26 cellular contexts compared by ENCODE assay signal in the genomic region with DNA sequence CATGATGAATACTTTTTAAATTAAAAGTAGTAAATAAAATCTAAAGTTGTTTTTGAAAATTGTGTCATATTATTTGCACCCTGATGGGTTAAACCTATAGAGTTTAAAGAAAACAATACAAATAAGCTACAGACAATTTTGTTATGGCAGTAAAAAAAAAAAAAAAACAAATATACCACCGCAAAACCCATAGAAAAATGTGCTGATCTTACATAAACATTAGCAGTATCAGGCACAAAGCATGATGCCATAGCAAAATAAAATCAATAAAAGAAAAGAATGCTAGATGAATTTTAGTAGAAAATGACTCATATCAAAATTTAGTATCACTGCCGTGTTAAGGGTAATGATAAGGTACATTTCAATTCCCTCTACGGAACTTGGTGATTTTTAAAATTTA.
"Had no signal": no experiment of that assay in that cellular context is flagged by ENCODE, and none has a peak within 500 bp of the region (broad histone marks: within the 10 kb centered on the region; RNA-seq: fewer than 3 reads in every experiment).

No MANE protein-coding gene starts in this region.

- H3K36me3 ChIP-seq: stomach, suprapubic skin, thoracic aorta, thyroid gland, tibial artery, tibial nerve, transverse colon, upper lobe of left lung, upper lobe of right lung, uterus, vagina had no signal

- H3K9me3 ChIP-seq: stomach, suprapubic skin, testis, thoracic aorta, thyroid gland, tibial artery, tibial nerve, transverse colon, upper lobe of left lung, upper lobe of right lung, uterus, vagina had no signal

- H3K27me3 ChIP-seq: stomach, suprapubic skin, testis, thyroid gland, tibial artery, tibial nerve, transverse colon, upper lobe of left lung, upper lobe of right lung, uterus, vagina had no signal

- H3K4me3 ChIP-seq: stomach, suprapubic skin, testis, thoracic aorta, thyroid gland, tibial artery, tibial nerve, transverse colon, upper lobe of left lung, upper lobe of right lung, uterus, vagina had no signal

- DNase-seq: stimulated activated CD4-positive, alpha-beta T cell treated with anti-CD3 and anti-CD28 coated beads, Interleukin-2, amount 100 ng/mL, for 48 hours; stimulated activated CD4-positive, alpha-beta T cell treated with anti-CD3 and anti-CD28 coated beads, Interleukin-4, amount 100 ng/mL, for 1 hour; stimulated activated CD4-positive, alpha-beta T cell treated with anti-CD3 and anti-CD28 coated beads, Interleukin-4, amount 100 ng/mL, for 24 hours; stimulated activated CD4-positive, alpha-beta T cell treated with anti-CD3 and anti-CD28 coated beads, Interleukin-4, amount 100 ng/mL, for 4 hours; stimulated activated CD8-positive, alpha-beta memory T cell treated with anti-CD3 and anti-CD28 coated beads, Interleukin-4, amount 100 ng/mL, for 48 hours; stimulated activated naive B cell treated with anti-CD40 and anti-IgM and Interleukin-4, amounts not matched to agents 10 μg/mL and 1 μg/mL and 100 μg/mL, for 72 hours; stimulated activated naive CD4-positive, alpha-beta T cell treated with Interleukin-2 at 50 U/mL for 16 hours; stimulated activated naive CD8-positive, alpha-beta T cell treated with anti-CD3 and anti-CD28 coated beads, Interleukin-15, amount 100 ng/mL, for 72 hours; stimulated activated naive CD8-positive, alpha-beta T cell treated with anti-CD3 and anti-CD28 coated beads, Interleukin-15, Interleukin-2, amounts not matched to agents 100 U/mL and 50 U/mL, for 24 hours; stomach; substantia nigra; testis; thyroid gland; tibial artery; transverse colon; trophoblast cell; upper lobe of right lung; uterus had no signal

- FAIRE-seq: urothelium cell line had no signal

- H3K4me1 ChIP-seq: stomach, suprapubic skin, testis, thyroid gland, transverse colon, upper lobe of left lung, upper lobe of right lung, uterus, vagina had no signal

- ATAC-seq: stimulated activated effector memory CD8-positive, alpha-beta T cell treated with anti-CD3 and anti-CD28 coated beads, Interleukin-12 subunit alpha, Interleukin-12 subunit beta, amount 100 ng/mL, for 72 hours; stimulated activated memory B cell treated with anti-CD40 and anti-IgM and Interleukin-4, amounts not matched to agents 10 μg/mL and 1 μg/mL and 100 μg/mL, for 72 hours; stimulated activated naive B cell treated with anti-CD40 and anti-IgM and Interleukin-4, amounts not matched to agents 10 μg/mL and 1 μg/mL and 100 μg/mL, for 72 hours; stimulated activated naive CD8-positive, alpha-beta T cell treated with anti-CD3 and anti-CD28 coated beads, Interleukin-15, amount 100 ng/mL, for 72 hours; stimulated activated naive CD8-positive, alpha-beta T cell treated with anti-CD3 and anti-CD28 coated beads, Interleukin-15, Interleukin-2, amounts not matched to agents 100 U/mL and 50 U/mL, for 24 hours; upper lobe of right lung had no signal

- H3K27ac ChIP-seq: stomach, suprapubic skin, testis, thoracic aorta, thyroid gland, tibial artery, tibial nerve, transverse colon, upper lobe of left lung, upper lobe of right lung, uterus, vagina had no signal
